Comparison of ENCODE assay signal across 13 cellular contexts in genomic region chr5:72871358-72872024, GRCh38. TPM values are rescaled to one million over a fixed set of nuclear protein-coding genes. Genes with fewer than 3 reads are reported as not detected.
DNase-seq lines count a peak whose midpoint lies in the region; ATAC-seq and TF ChIP-seq lines count a peak whose summit lies in the region.
"Had no signal": no experiment of that assay in that cellular context is flagged by ENCODE, and none has a peak within 500 bp of the region (broad histone marks: within the 10 kb centered on the region; RNA-seq: fewer than 3 reads in every experiment).

No MANE protein-coding gene starts in this region.

- TF ChIP-seq CTCF in Calu3 (IDR thresholded peaks at IDR 0.05; ENCODE audit: unreplicated experiment), result no peak
- no peak for TF ChIP-seq CTCF in PC-9 (conservative IDR thresholded peaks at IDR 0.05)
- TF ChIP-seq CTCF in cardiac fibroblast (IDR thresholded peaks at IDR 0.05; ENCODE audit: low read depth, low read length), result no peak
- no peak for TF ChIP-seq CTCF in natural killer cell (IDR thresholded peaks at IDR 0.05)

- BruUV-seq in Calu3 (replicated peaks; lab: Mats Ljungman, UMichigan) (no TSS peak), PC-9 (replicated peaks; lab: Mats Ljungman, UMichigan) (no TSS peak)

- H3K4me3 ChIP-seq in PC-9, result no peak overlapping the region
- no peak overlapping the region for H3K4me3 ChIP-seq in cardiac fibroblast (replicated peaks in 1 of 2; ENCODE audit: low read depth in 2 of 2, low read length in 2 of 2)
- H3K4me3 ChIP-seq: breast epithelium had no signal

- H3K4me1 ChIP-seq in PC-9 (replicated peaks; ENCODE audit: insufficient read depth), result no peaks in the 10 kb centered on the region
- H3K4me1 ChIP-seq: breast epithelium had no signal

- no peak for ATAC-seq in natural killer cell
- no peak for ATAC-seq in GM18867 (IDR thresholded peaks at IDR 0.05; ENCODE audit: unreplicated experiment)
- no peak for ATAC-seq in GM19467 (IDR thresholded peaks at IDR 0.05; ENCODE audit: unreplicated experiment)
- ATAC-seq: T-cell had no signal

- H3K27me3 ChIP-seq in PC-9 (ENCODE audit: insufficient read depth, low read depth), result no peaks in the 10 kb centered on the region
- H3K27me3 ChIP-seq: breast epithelium had no signal

- peaks cover 37% of the 10 kb centered on the region for H3K79me2 ChIP-seq in PC-9 (ENCODE audit: low read depth)

- peak overlapping the region; percentile 27 for H3K27ac Mint-ChIP-seq in Calu3 (ENCODE audit: unreplicated experiment)
- peak overlapping the region; percentile 2 to 11 for H3K27ac Mint-ChIP-seq in natural killer cell

- no peaks in the 10 kb centered on the region for H3K9me2 ChIP-seq in PC-9 (ENCODE audit: insufficient read depth)

- no peak overlapping the region for H3K4me2 ChIP-seq in PC-9

- H3K9me3 ChIP-seq in PC-9 (ENCODE audit: insufficient read depth, low read depth), result no peaks in the 10 kb centered on the region
- H3K9me3 ChIP-seq: breast epithelium had no signal

- no peak for DNase-seq in Calu3
- DNase-seq in PC-9, result no peak
- DNase-seq in cardiac fibroblast (ENCODE audit: low read depth in 2 of 2), result peak; percentile 37 to 85
- no peak for DNase-seq in natural killer cell
- DNase-seq in posterior vena cava (ENCODE audit: low spot score), result no peak
- DNase-seq: COR-L47; NCI-H1417; NK-92 treated with Interleukin-12 subunit alpha and Interleukin-12 subunit beta, amount 100 ng/mL, for 24 hours; stimulated activated CD4-positive, alpha-beta T cell treated with anti-CD3 and anti-CD28 coated beads, Interleukin-15, amount 100 ng/mL, for 24 hours; T-cell had no signal

- CTCF ChIA-PET in Calu3 (lab: Charles Lee), result no interaction called here
- CTCF ChIA-PET in PC-9 (lab: Charles Lee), result no interaction called here

- intact Hi-C loops in Calu3 (cut with micrococcal nuclease; ENCODE audit: unreplicated experiment), result no loop called here
- intact Hi-C loops in PC-9 (cut with micrococcal nuclease; ENCODE audit: unreplicated experiment), result no loop called here
- intact Hi-C loops in natural killer cell (cut with micrococcal nuclease), result no loop called here
- intact Hi-C loops in posterior vena cava (cut with DNase I), result no loop called here

- 0 out of 2 replicates have a peak overlapping the region, but pooled peaks have one; percentile 1 for H3K27ac ChIP-seq in PC-9
- H3K27ac ChIP-seq: breast epithelium had no signal

- H3K4me3 Mint-ChIP-seq in Calu3 (ENCODE audit: low read depth, unreplicated experiment) (no peak overlapping the region), natural killer cell (no peak overlapping the region)
- H3K4me3 Mint-ChIP-seq: T-cell had no signal

- H3K27me3 Mint-ChIP-seq in Calu3 (ENCODE audit: unreplicated experiment) (no peaks in the 10 kb centered on the region), natural killer cell (ENCODE audit: low read depth in 2 of 2) (no peaks in the 10 kb centered on the region)
- H3K27me3 Mint-ChIP-seq: T-cell had no signal

- H3K4me1 Mint-ChIP-seq in Calu3 (ENCODE audit: low read depth, unreplicated experiment) (peaks cover 13% of the 10 kb centered on the region), natural killer cell (peaks cover 17% of the 10 kb centered on the region in 2 donors)

- no peak overlapping the region for H2AFZ ChIP-seq in PC-9

- H3K36me3 Mint-ChIP-seq in Calu3 (ENCODE audit: insufficient read depth, unreplicated experiment) (peaks cover 65% of the 10 kb centered on the region), natural killer cell (peaks cover 9% of the 10 kb centered on the region)

- H3K9me3 Mint-ChIP-seq in Calu3 (ENCODE audit: low read depth, unreplicated experiment), result no peaks in the 10 kb centered on the region
- H3K9me3 Mint-ChIP-seq in natural killer cell, result no peaks in the 10 kb centered on the region
- H3K9me3 Mint-ChIP-seq: T-cell had no signal

- POLR2A ChIA-PET in PC-9 (lab: Charles Lee; ENCODE audit: unreplicated experiment), result interaction anchor here (1.0 kb wide), 1 partner anchor 875 kb away, joined by 3 read pairs; no protein-coding TSS in a partner anchor

- peaks cover 60% of the 10 kb centered on the region for H3K36me3 ChIP-seq in PC-9 (ENCODE audit: low read depth)
- H3K36me3 ChIP-seq: breast epithelium had no signal

- peaks cover 58% of the 10 kb centered on the region for H4K20me1 ChIP-seq in PC-9 (ENCODE audit: insufficient read depth)

- H3F3A ChIP-seq in PC-9 (ENCODE audit: insufficient read depth, low read depth), result peaks cover 49% of the 10 kb centered on the region

RNA-seq across cellular contexts. Expression of gene TNPO1, which starts 55.0 kb away (rescaled TPM):
- total RNA-seq in Calu3 (2022) (138 TPM in 2 replicates), PC-9 (2021) (135 and 185 TPM in 2 replicates), natural killer cell (10 to 100 TPM; 64.9 to 98.3 (median 97.6) TPM), posterior vena cava (100 to 1,000 TPM in 1 of 2 donors, 10 to 100 TPM in 1; 94.9 to 124 TPM)

Comparison
In these comparisons a context has a peak if more than half of its experiments do, and no peak if none do; other contexts are left out.
1. DNase-seq: peak in cardiac fibroblast (2 of 2); none in Calu3 (single experiment), PC-9 (0 of 2), natural killer cell (single experiment) and posterior vena cava (single experiment).